In genomic region chr19:37172368-37173366, GRCh38 we compare ENCODE assay signal across 1 cellular context.
TF ChIP-seq lines count a peak whose summit lies in the region.

TSS of gene ZNF585A (minus strand) at chr19:37172695. CDS start at chr19:37169910, 2,785 bp downstream.

TF ChIP-seq in GM12878, 131 proteins besides CTCF, POLR2A, EP300 and RAD21 (continued from another document):
- no peak for TF ChIP-seq BCL3 (IDR thresholded peaks at IDR 0.05; ENCODE audit: borderline replicate concordance, insufficient read depth, low read depth, low read length, poor library complexity, severe bottlenecking)
- TF ChIP-seq RFX5 (IDR thresholded peaks at IDR 0.05; ENCODE audit: low read depth, low read length), result no peak
- no peak for TF ChIP-seq EGR1 (IDR thresholded peaks at IDR 0.05; ENCODE audit: borderline replicate concordance in 1 of 2, low read depth in 2 of 2, low read length in 2 of 2)
